Comparison of ENCODE assay signal across 1 cellular context in the genomic region with DNA sequence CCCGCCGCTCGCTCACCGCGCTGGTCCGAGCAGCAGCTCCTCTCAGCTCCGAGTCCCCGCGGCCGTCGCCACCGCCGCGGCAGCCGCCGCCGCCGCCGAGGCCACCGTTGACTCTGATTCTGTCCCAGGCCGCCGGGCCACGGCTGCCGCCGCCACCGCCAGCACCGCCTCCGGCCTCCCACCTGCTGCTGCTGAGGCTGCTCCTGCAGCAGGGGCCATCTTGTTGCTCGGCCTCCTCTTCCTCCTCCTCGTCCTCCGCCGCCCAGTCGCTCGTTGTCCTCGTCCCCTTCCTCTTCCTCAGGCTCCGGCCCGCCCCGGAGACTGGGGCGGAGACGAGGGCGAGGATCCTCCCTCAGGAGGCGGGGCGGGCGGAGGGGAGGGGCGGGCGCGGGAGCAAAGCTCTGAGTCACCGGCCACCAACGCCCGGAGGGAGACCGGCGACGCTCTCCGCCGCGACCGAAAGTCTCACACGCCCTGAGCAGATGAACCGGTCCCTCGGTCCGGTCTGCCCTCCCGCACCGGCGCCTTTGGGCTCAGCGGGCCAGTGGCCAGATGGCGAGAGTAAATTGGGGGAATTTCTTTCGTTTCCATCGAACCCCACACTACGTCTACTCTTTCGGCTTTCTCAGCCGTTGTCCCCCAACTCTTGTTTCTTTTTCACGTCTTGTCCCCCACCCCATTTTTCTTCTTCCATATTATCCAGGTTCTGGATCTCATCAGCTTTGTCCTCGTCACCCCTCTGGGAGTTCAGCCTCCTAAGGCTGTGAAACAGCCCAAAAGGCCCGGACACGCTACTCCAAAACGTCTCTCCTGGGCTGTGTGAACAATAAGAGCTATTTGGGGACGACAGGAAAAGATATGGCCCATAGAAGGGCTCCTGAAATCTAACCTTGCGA.
A peak's percentile ranks its signal among the peaks of the same experiment; 100 is the strongest.
TF ChIP-seq lines count a peak whose summit lies in the region.

A gene with protein sequence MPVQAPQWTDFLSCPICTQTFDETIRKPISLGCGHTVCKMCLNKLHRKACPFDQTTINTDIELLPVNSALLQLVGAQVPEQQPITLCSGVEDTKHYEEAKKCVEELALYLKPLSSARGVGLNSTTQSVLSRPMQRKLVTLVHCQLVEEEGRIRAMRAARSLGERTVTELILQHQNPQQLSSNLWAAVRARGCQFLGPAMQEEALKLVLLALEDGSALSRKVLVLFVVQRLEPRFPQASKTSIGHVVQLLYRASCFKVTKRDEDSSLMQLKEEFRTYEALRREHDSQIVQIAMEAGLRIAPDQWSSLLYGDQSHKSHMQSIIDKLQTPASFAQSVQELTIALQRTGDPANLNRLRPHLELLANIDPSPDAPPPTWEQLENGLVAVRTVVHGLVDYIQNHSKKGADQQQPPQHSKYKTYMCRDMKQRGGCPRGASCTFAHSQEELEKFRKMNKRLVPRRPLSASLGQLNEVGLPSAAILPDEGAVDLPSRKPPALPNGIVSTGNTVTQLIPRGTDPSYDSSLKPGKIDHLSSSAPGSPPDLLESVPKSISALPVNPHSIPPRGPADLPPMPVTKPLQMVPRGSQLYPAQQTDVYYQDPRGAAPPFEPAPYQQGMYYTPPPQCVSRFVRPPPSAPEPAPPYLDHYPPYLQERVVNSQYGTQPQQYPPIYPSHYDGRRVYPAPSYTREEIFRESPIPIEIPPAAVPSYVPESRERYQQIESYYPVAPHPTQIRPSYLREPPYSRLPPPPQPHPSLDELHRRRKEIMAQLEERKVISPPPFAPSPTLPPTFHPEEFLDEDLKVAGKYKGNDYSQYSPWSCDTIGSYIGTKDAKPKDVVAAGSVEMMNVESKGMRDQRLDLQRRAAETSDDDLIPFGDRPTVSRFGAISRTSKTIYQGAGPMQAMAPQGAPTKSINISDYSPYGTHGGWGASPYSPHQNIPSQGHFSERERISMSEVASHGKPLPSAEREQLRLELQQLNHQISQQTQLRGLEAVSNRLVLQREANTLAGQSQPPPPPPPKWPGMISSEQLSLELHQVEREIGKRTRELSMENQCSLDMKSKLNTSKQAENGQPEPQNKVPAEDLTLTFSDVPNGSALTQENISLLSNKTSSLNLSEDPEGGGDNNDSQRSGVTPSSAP (minus strand): TSS at position 278 of the 896 bp plus-strand sequence. CDS start 29,372 bp downstream, outside the sequence.

TF ChIP-seq in K562, 482 proteins besides CTCF, POLR2A, EP300 and RAD21 (continued from another document and continues in another):
- TF ChIP-seq NR1H2 (CRISPR knock-in tag; IDR thresholded peaks at IDR 0.05) (no peak; the same call in 1 of the 2 replicates), TEAD4 (IDR thresholded peaks at IDR 0.05; ENCODE audit: low read length) (no peak), TEAD4 (CRISPR knock-in tag; IDR thresholded peaks at IDR 0.05; ENCODE audit: borderline replicate concordance) (no peak), ZNF282 (CRISPR knock-in tag; IDR thresholded peaks at IDR 0.05) (no peak; the same call in 1 of the 2 replicates), U2AF1 (optimal IDR thresholded peaks at IDR 0.05; ENCODE audit: low read depth, low read length) (no peak), E2F3 (CRISPR knock-in tag; IDR thresholded peaks at IDR 0.05) (0 out of 2 replicates have a peak, but pooled peaks have one; percentile 8), ZBTB7A (IDR thresholded peaks at IDR 0.05; ENCODE audit: borderline replicate concordance, control insufficient read depth, low read depth, low read length) (peak; percentile 32; the same call in 1 of the 2 replicates), NCOA4 (IDR thresholded peaks at IDR 0.05; ENCODE audit: partially characterized antibody) (no peak), TOE1 (IDR thresholded peaks at IDR 0.05; ENCODE audit: borderline replicate concordance) (peak; percentile 64; the same call in 1 of the 2 replicates), TOE1 (CRISPR knock-in tag; IDR thresholded peaks at IDR 0.05; ENCODE audit: borderline replicate concordance, low read depth) (no peak), ADNP (tag; IDR thresholded peaks at IDR 0.05) (no peak), TFAM (CRISPR knock-in tag; conservative IDR thresholded peaks at IDR 0.05) (no peak), BHLHE40 (IDR thresholded peaks at IDR 0.05; ENCODE audit: low read length) (0 out of 2 replicates have a peak, but pooled peaks have one; percentile 2), SMAD2 (IDR thresholded peaks at IDR 0.05; ENCODE audit: low read depth, low read length) (no peak), ELF4 (CRISPR knock-in tag; IDR thresholded peaks at IDR 0.05) (0 out of 2 replicates have a peak, but pooled peaks have one; percentile 44), HDAC1 (IDR thresholded peaks at IDR 0.05) (peak in 1 of 2 experiments; percentile 53; a peak in 1 of 4 replicates), ZFPM2 (CRISPR knock-in tag; IDR thresholded peaks at IDR 0.05) (no peak), ZNF507 (tag; conservative IDR thresholded peaks at IDR 0.05) (no peak), ETV5 (CRISPR knock-in tag; IDR thresholded peaks at IDR 0.05; ENCODE audit: low read depth) (0 out of 2 replicates have a peak, but pooled peaks have one; percentile 7), JUN (IDR thresholded peaks at IDR 0.05; ENCODE audit: borderline replicate concordance, low read depth, low read length) (peak; percentile 69), JUN (CRISPR knock-in tag; IDR thresholded peaks at IDR 0.05; ENCODE audit: borderline replicate concordance) (no peak; the same call in 1 of the 2 replicates), ZSCAN29 (IDR thresholded peaks at IDR 0.05) (no peak), ZNF696 (CRISPR knock-in tag; conservative IDR thresholded peaks at IDR 0.05) (no peak), MIER1 (IDR thresholded peaks at IDR 0.05; ENCODE audit: low read depth) (no peak), NR2C2 (CRISPR knock-in tag; IDR thresholded peaks at IDR 0.05) (no peak), NR2C2 (tag; IDR thresholded peaks at IDR 0.05) (peak; percentile 53; the same call in 1 of the 2 replicates), ZNF780A (CRISPR knock-in tag; IDR thresholded peaks at IDR 0.05) (no peak), ZNF274 (IDR thresholded peaks at IDR 0.05; ENCODE audit: borderline replicate concordance, low read depth, low read length) (no peak), JUNB (CRISPR knock-in tag; conservative IDR thresholded peaks at IDR 0.05) (no peak), POLR2B (IDR thresholded peaks at IDR 0.05; ENCODE audit: low read depth, partially characterized antibody) (peak; percentile 98), DDX20 (tag; IDR thresholded peaks at IDR 0.05; ENCODE audit: low read depth) (no peak), POLR2AphosphoS5 (IDR thresholded peaks at IDR 0.05; ENCODE audit: control insufficient read depth, insufficient read depth, low read depth, low read length) (peak; percentile 97), TAF7 (tag; IDR thresholded peaks at IDR 0.05) (peak; percentile 49), SREBF1 (IDR thresholded peaks at IDR 0.05; ENCODE audit: borderline replicate concordance, low read depth, low read length) (no peak), HNRNPLL (IDR thresholded peaks at IDR 0.05; ENCODE audit: low read depth, low read length, poor library complexity, severe bottlenecking) (peak; percentile 38), ZFP1 (CRISPR knock-in tag; IDR thresholded peaks at IDR 0.05) (no peak), ZKSCAN8 (CRISPR knock-in tag; IDR thresholded peaks at IDR 0.05) (no peak)
- TF ChIP-seq, protein P1, sequence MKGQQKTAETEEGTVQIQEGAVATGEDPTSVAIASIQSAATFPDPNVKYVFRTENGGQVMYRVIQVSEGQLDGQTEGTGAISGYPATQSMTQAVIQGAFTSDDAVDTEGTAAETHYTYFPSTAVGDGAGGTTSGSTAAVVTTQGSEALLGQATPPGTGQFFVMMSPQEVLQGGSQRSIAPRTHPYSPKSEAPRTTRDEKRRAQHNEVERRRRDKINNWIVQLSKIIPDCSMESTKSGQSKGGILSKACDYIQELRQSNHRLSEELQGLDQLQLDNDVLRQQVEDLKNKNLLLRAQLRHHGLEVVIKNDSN (CRISPR knock-in tag; IDR thresholded peaks at IDR 0.05) = no peak
- TF ChIP-seq, protein P2, sequence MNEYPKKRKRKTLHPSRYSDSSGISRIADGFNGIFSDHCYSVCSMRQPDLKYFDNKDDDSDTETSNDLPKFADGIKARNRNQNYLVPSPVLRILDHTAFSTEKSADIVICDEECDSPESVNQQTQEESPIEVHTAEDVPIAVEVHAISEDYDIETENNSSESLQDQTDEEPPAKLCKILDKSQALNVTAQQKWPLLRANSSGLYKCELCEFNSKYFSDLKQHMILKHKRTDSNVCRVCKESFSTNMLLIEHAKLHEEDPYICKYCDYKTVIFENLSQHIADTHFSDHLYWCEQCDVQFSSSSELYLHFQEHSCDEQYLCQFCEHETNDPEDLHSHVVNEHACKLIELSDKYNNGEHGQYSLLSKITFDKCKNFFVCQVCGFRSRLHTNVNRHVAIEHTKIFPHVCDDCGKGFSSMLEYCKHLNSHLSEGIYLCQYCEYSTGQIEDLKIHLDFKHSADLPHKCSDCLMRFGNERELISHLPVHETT (CRISPR knock-in tag; conservative IDR thresholded peaks at IDR 0.05 in 1 of 2, IDR thresholded peaks at IDR 0.05 in 1 of 2) = peak in 1 of 2 experiments; percentile 99; a peak in 2 of 4 replicates
- TF ChIP-seq, protein P3, sequence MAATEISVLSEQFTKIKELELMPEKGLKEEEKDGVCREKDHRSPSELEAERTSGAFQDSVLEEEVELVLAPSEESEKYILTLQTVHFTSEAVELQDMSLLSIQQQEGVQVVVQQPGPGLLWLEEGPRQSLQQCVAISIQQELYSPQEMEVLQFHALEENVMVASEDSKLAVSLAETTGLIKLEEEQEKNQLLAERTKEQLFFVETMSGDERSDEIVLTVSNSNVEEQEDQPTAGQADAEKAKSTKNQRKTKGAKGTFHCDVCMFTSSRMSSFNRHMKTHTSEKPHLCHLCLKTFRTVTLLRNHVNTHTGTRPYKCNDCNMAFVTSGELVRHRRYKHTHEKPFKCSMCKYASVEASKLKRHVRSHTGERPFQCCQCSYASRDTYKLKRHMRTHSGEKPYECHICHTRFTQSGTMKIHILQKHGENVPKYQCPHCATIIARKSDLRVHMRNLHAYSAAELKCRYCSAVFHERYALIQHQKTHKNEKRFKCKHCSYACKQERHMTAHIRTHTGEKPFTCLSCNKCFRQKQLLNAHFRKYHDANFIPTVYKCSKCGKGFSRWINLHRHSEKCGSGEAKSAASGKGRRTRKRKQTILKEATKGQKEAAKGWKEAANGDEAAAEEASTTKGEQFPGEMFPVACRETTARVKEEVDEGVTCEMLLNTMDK (IDR thresholded peaks at IDR 0.05; ENCODE audit: borderline replicate concordance, insufficient read depth, low read depth, low read length, poor library complexity, severe bottlenecking) = no peak
- TF ChIP-seq, protein P4, sequence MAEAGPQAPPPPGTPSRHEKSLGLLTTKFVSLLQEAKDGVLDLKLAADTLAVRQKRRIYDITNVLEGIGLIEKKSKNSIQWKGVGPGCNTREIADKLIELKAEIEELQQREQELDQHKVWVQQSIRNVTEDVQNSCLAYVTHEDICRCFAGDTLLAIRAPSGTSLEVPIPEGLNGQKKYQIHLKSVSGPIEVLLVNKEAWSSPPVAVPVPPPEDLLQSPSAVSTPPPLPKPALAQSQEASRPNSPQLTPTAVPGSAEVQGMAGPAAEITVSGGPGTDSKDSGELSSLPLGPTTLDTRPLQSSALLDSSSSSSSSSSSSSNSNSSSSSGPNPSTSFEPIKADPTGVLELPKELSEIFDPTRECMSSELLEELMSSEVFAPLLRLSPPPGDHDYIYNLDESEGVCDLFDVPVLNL (CRISPR knock-in tag; IDR thresholded peaks at IDR 0.05; ENCODE audit: low read depth) = no peak
- TF ChIP-seq, protein P5, sequence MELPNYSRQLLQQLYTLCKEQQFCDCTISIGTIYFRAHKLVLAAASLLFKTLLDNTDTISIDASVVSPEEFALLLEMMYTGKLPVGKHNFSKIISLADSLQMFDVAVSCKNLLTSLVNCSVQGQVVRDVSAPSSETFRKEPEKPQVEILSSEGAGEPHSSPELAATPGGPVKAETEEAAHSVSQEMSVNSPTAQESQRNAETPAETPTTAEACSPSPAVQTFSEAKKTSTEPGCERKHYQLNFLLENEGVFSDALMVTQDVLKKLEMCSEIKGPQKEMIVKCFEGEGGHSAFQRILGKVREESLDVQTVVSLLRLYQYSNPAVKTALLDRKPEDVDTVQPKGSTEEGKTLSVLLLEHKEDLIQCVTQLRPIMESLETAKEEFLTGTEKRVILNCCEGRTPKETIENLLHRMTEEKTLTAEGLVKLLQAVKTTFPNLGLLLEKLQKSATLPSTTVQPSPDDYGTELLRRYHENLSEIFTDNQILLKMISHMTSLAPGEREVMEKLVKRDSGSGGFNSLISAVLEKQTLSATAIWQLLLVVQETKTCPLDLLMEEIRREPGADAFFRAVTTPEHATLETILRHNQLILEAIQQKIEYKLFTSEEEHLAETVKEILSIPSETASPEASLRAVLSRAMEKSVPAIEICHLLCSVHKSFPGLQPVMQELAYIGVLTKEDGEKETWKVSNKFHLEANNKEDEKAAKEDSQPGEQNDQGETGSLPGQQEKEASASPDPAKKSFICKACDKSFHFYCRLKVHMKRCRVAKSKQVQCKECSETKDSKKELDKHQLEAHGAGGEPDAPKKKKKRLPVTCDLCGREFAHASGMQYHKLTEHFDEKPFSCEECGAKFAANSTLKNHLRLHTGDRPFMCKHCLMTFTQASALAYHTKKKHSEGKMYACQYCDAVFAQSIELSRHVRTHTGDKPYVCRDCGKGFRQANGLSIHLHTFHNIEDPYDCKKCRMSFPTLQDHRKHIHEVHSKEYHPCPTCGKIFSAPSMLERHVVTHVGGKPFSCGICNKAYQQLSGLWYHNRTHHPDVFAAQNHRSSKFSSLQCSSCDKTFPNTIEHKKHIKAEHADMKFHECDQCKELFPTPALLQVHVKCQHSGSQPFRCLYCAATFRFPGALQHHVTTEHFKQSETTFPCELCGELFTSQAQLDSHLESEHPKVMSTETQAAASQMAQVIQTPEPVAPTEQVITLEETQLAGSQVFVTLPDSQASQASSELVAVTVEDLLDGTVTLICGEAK (IDR thresholded peaks at IDR 0.05) = peak; percentile 51
- TF ChIP-seq, protein P5 (CRISPR knock-in tag; IDR thresholded peaks at IDR 0.05) = no peak
